Comparison of ENCODE assay signal across 11 cellular contexts in genomic region chr6:15962449-15962764, GRCh38.
DNase-seq lines count a peak whose midpoint lies in the region; TF ChIP-seq lines count a peak whose summit lies in the region.
"Had no signal": no experiment of that assay in that cellular context is flagged by ENCODE, and none has a peak within 500 bp of the region (broad histone marks: within the 10 kb centered on the region; RNA-seq: fewer than 3 reads in every experiment).

No MANE protein-coding gene starts in this region.

- TF ChIP-seq CTCF in GM13976 (IDR thresholded peaks at IDR 0.05; ENCODE audit: borderline replicate concordance, control extremely low read depth, extremely low read depth, insufficient read depth, missing control alignments): no peak

- intact Hi-C loops in activated CD4-positive, alpha-beta memory T cell treated with anti-CD3 and anti-CD28 coated beads for 36 hours (cut with micrococcal nuclease): loop anchor here (1.0 to 5.0 kb wide), 2 partner anchors 48 to 270 kb away; no protein-coding TSS in a partner anchor

- H3K9me3 Mint-ChIP-seq in activated CD4-positive, alpha-beta memory T cell treated with anti-CD3 and anti-CD28 coated beads for 36 hours: no peaks in the 10 kb centered on the region

- CTCF ChIA-PET in activated CD4-positive, alpha-beta memory T cell treated with anti-CD3 and anti-CD28 coated beads for 36 hours (lab: Charles Lee): no interaction called here

- H3K4me1 Mint-ChIP-seq in activated CD4-positive, alpha-beta memory T cell treated with anti-CD3 and anti-CD28 coated beads for 36 hours (ENCODE audit: low read depth): peaks cover 14% of the 10 kb centered on the region

- POLR2A ChIA-PET in activated CD4-positive, alpha-beta memory T cell treated with anti-CD3 and anti-CD28 coated beads for 36 hours (lab: Charles Lee): no interaction called here

- DNase-seq in A172 (ENCODE audit: low spot score): peak; percentile 65
- peak; percentile 31 for DNase-seq in GM13976 (ENCODE audit: low spot score)
- peak; percentile 34 for DNase-seq in activated CD4-positive, alpha-beta memory T cell treated with anti-CD3 and anti-CD28 coated beads for 36 hours
- peak; percentile 93 for DNase-seq in glomerular endothelial cell (ENCODE audit: extremely low read depth, low read depth, low spot score)
- no peak for DNase-seq in inferior parietal cortex (ENCODE audit: extremely low spot score)
- no peak for DNase-seq in iPS-NIHi11 (ENCODE audit: low spot score)
- DNase-seq in superior temporal gyrus (ENCODE audit: extremely low spot score): no peak
- DNase-seq in SHP77 (lab: John Stamatoyannopoulos, UW): no peak
- DNase-seq: MG63, T-helper 9 cell, upper lobe of right lung had no signal

- H3K36me3 Mint-ChIP-seq in activated CD4-positive, alpha-beta memory T cell treated with anti-CD3 and anti-CD28 coated beads for 36 hours: no peaks in the 10 kb centered on the region

- peak overlapping the region; percentile 7 for H3K27ac Mint-ChIP-seq in activated CD4-positive, alpha-beta memory T cell treated with anti-CD3 and anti-CD28 coated beads for 36 hours

- H3K27me3 Mint-ChIP-seq in activated CD4-positive, alpha-beta memory T cell treated with anti-CD3 and anti-CD28 coated beads for 36 hours: no peaks in the 10 kb centered on the region

- in situ Hi-C loops in GM13976 (cut with MboI; ENCODE audit: low sequenced_read_pairs, unreplicated experiment): no loop called here

- H3K4me3 Mint-ChIP-seq in activated CD4-positive, alpha-beta memory T cell treated with anti-CD3 and anti-CD28 coated beads for 36 hours: no peak overlapping the region

Comparison
In these comparisons a context has a peak if more than half of its experiments do, and no peak if none do; other contexts are left out.
1. DNase-seq: peak in A172 (single experiment), GM13976 (single experiment), activated CD4-positive, alpha-beta memory T cell treated with anti-CD3 and anti-CD28 coated beads for 36 hours (single experiment) and glomerular endothelial cell (single experiment); none in inferior parietal cortex (single experiment), iPS-NIHi11 (single experiment), superior temporal gyrus (single experiment) and SHP77 (0 of 2).